ENCODE assay signal across 35 cellular contexts in genomic region chr19:40492274-40492673, GRCh38.
"Had no signal": no experiment of that assay in that cellular context is flagged by ENCODE, and none has a peak within 500 bp of the region (broad histone marks: within the 10 kb centered on the region; RNA-seq: fewer than 3 reads in every experiment).

No MANE protein-coding gene starts in this region.

- H3K4me3 Mint-ChIP-seq: activated B cell treated with CpG ODN at 0.5 μM for 24 hours; activated CD4-positive, alpha-beta memory T cell treated with anti-CD3 and anti-CD28 coated beads, Interleukin-2, amount 10 ng/mL, durations not matched to agents 7 days and 5 days; activated CD4-positive, alpha-beta T cell treated with anti-CD3 and anti-CD28 coated beads for 36 hours; activated CD4-positive, alpha-beta T cell treated with anti-CD3 and anti-CD28 coated beads, Interleukin-2, amount 10 ng/mL, durations not matched to agents 7 days and 5 days; activated CD8-positive, alpha-beta memory T cell treated with anti-CD3 and anti-CD28 coated beads, Interleukin-2, amount 10 ng/mL, durations not matched to agents 7 days and 5 days; activated CD8-positive, alpha-beta T cell treated with anti-CD3 and anti-CD28 coated beads, Interleukin-2, amount 10 ng/mL, durations not matched to agents 7 days and 5 days; activated naive CD4-positive, alpha-beta T cell treated with anti-CD3 and anti-CD28 coated beads, Interleukin-2, amount 10 ng/mL, durations not matched to agents 7 days and 5 days; activated naive CD8-positive, alpha-beta T cell treated with anti-CD3 and anti-CD28 coated beads for 36 hours; activated T-cell treated with anti-CD3 and anti-CD28 coated beads, Interleukin-2, amount 50 U/mL, for 24 hours; T-helper 1 cell treated with Interleukin-12 subunit alpha and Interleukin-12 subunit beta and Interleukin-4 antibody, amounts not matched to agents 30 μg/mL and 1 μg/mL, for 36 hours; T-helper 2 cell treated with Interferon-gamma antibody and Interleukin-4, amounts not matched to agents 5 μg/mL and 100 μg/mL, for 36 hours had no signal

- H3K4me1 ChIP-seq: adrenal gland, breast epithelium had no signal

- H3K27ac ChIP-seq: adrenal gland, body of pancreas, brain microvascular endothelial cell, breast epithelium, VCaP had no signal

- H3K27me3 ChIP-seq: adrenal gland, breast epithelium had no signal

- H3K9me3 ChIP-seq: adrenal gland, body of pancreas had no signal

- ATAC-seq: activated CD4-positive, alpha-beta T cell treated with anti-CD3 and anti-CD28 coated beads for 36 hours; activated CD8-positive, alpha-beta memory T cell treated with anti-CD3 and anti-CD28 coated beads, Interleukin-2, amount 10 ng/mL, durations not matched to agents 7 days and 5 days; activated CD8-positive, alpha-beta T cell treated with anti-CD3 and anti-CD28 coated beads, Interleukin-2, amount 10 ng/mL, durations not matched to agents 7 days and 5 days; activated naive CD4-positive, alpha-beta T cell treated with anti-CD3 and anti-CD28 coated beads, Interleukin-2, amount 50 U/mL, for 72 hours; body of pancreas had no signal

- H3K36me3 ChIP-seq: adrenal gland, brain microvascular endothelial cell, breast epithelium had no signal

- H3K4me3 ChIP-seq: adrenal gland, body of pancreas, breast epithelium had no signal

- H3K4me1 Mint-ChIP-seq: activated CD4-positive, alpha-beta T cell treated with anti-CD3 and anti-CD28 coated beads for 36 hours had no signal

- H3K36me3 Mint-ChIP-seq: activated CD8-positive, alpha-beta memory T cell treated with anti-CD3 and anti-CD28 coated beads, Interleukin-2, amount 10 ng/mL, durations not matched to agents 7 days and 5 days; activated naive CD4-positive, alpha-beta T cell treated with anti-CD3 and anti-CD28 coated beads, Interleukin-2, amount 10 ng/mL, durations not matched to agents 7 days and 5 days; activated naive CD4-positive, alpha-beta T cell treated with anti-CD3 and anti-CD28 coated beads, Interleukin-2, amount 50 U/mL, for 72 hours; activated naive CD8-positive, alpha-beta T cell treated with anti-CD3 and anti-CD28 coated beads for 36 hours had no signal

- H3K27ac Mint-ChIP-seq: activated B cell treated with CpG ODN at 0.5 μM for 24 hours; activated CD4-positive, alpha-beta memory T cell treated with anti-CD3 and anti-CD28 coated beads, Interleukin-2, amount 10 ng/mL, durations not matched to agents 7 days and 5 days; activated CD4-positive, alpha-beta T cell treated with anti-CD3 and anti-CD28 coated beads for 36 hours; activated CD4-positive, alpha-beta T cell treated with anti-CD3 and anti-CD28 coated beads, Interleukin-2, amount 10 ng/mL, durations not matched to agents 7 days and 5 days; activated CD8-positive, alpha-beta memory T cell treated with anti-CD3 and anti-CD28 coated beads, Interleukin-2, amount 10 ng/mL, durations not matched to agents 7 days and 5 days; activated CD8-positive, alpha-beta T cell treated with anti-CD3 and anti-CD28 coated beads, Interleukin-2, amount 10 ng/mL, durations not matched to agents 7 days and 5 days; activated naive CD4-positive, alpha-beta T cell treated with anti-CD3 and anti-CD28 coated beads, Interleukin-2, amount 10 ng/mL, durations not matched to agents 7 days and 5 days; activated naive CD8-positive, alpha-beta T cell treated with anti-CD3 and anti-CD28 coated beads for 36 hours; activated T-cell treated with anti-CD3 and anti-CD28 coated beads, Interleukin-2, amount 50 U/mL, for 24 hours; activated T-helper 2 cell treated with anti-CD3 and anti-CD28 coated beads, Interferon-gamma antibody, Interleukin-2, Interleukin-4, amounts not matched to agents 10 μg/mL and 5 μg/mL and 100 μg/mL, durations not matched to agents 14 hours and 24 hours and 36 hours; T-helper 1 cell treated with Interleukin-12 subunit alpha and Interleukin-12 subunit beta and Interleukin-4 antibody, amounts not matched to agents 30 μg/mL and 1 μg/mL, for 36 hours; T-helper 2 cell treated with Interferon-gamma antibody and Interleukin-4, amounts not matched to agents 5 μg/mL and 100 μg/mL, for 36 hours had no signal

- FAIRE-seq: astrocyte, TTC549 had no signal

- DNase-seq: activated B cell treated with CpG ODN at 0.5 μM for 24 hours; activated CD4-positive, alpha-beta memory T cell treated with anti-CD3 and anti-CD28 coated beads, Interleukin-2, amount 10 ng/mL, durations not matched to agents 7 days and 5 days; activated CD4-positive, alpha-beta T cell treated with anti-CD3 and anti-CD28 coated beads for 1 hour; activated CD4-positive, alpha-beta T cell treated with anti-CD3 and anti-CD28 coated beads for 36 hours; activated CD4-positive, alpha-beta T cell treated with anti-CD3 and anti-CD28 coated beads for 48 hours; activated CD4-positive, alpha-beta T cell treated with anti-CD3 and anti-CD28 coated beads, Interleukin-2, amount 10 ng/mL, durations not matched to agents 7 days and 5 days; activated CD4-positive, alpha-beta T cell treated with anti-CD3 and anti-CD28 coated beads, Interleukin-2, amount 50 U/mL, for 48 hours; activated CD8-positive, alpha-beta memory T cell treated with anti-CD3 and anti-CD28 coated beads for 24 hours; activated CD8-positive, alpha-beta memory T cell treated with anti-CD3 and anti-CD28 coated beads, Interleukin-2, amount 10 ng/mL, durations not matched to agents 7 days and 5 days; activated CD8-positive, alpha-beta memory T cell treated with anti-CD3 and anti-CD28 coated beads, Interleukin-2, amount 50 U/mL, for 48 hours; activated CD8-positive, alpha-beta T cell treated with anti-CD3 and anti-CD28 coated beads, Interleukin-2, amount 10 ng/mL, durations not matched to agents 7 days and 5 days; activated effector memory CD4-positive, alpha-beta T cell treated with Interleukin-2 at 50 U/mL for 16 hours; activated gamma-delta T cell; activated naive CD4-positive, alpha-beta T cell treated with anti-CD3 and anti-CD28 coated beads, Interleukin-2, amount 10 ng/mL, durations not matched to agents 7 days and 5 days; activated naive CD4-positive, alpha-beta T cell treated with Interleukin-2 at 50 U/mL for 16 hours; activated naive CD8-positive, alpha-beta T cell treated with anti-CD3 and anti-CD28 coated beads for 36 hours; activated T-cell treated with anti-CD3 and anti-CD28 coated beads, Interleukin-2, amount 50 U/mL, for 24 hours; activated T-cell treated with anti-CD3 and anti-CD28 coated beads, Interleukin-2, amount 50 U/mL, for 48 hours; adrenal gland; amniotic stem cell; aorta; body of pancreas; brain microvascular endothelial cell; central memory CD4-positive, alpha-beta T cell; T-helper 1 cell; T-helper 2 cell; T-helper 9 cell had no signal

- H3K9me3 Mint-ChIP-seq: activated B cell treated with CpG ODN at 0.5 μM for 24 hours; activated CD4-positive, alpha-beta memory T cell treated with anti-CD3 and anti-CD28 coated beads, Interleukin-2, amount 10 ng/mL, durations not matched to agents 7 days and 5 days; activated CD4-positive, alpha-beta T cell treated with anti-CD3 and anti-CD28 coated beads, Interleukin-2, amount 10 ng/mL, durations not matched to agents 7 days and 5 days; activated naive CD4-positive, alpha-beta T cell treated with anti-CD3 and anti-CD28 coated beads, Interleukin-2, amount 10 ng/mL, durations not matched to agents 7 days and 5 days; activated naive CD4-positive, alpha-beta T cell treated with anti-CD3 and anti-CD28 coated beads, Interleukin-2, amount 50 U/mL, for 72 hours; activated naive CD8-positive, alpha-beta T cell treated with anti-CD3 and anti-CD28 coated beads for 36 hours; activated T-cell treated with anti-CD3 and anti-CD28 coated beads, Interleukin-2, amount 50 U/mL, for 24 hours; activated T-helper 2 cell treated with anti-CD3 and anti-CD28 coated beads, Interferon-gamma antibody, Interleukin-2, Interleukin-4, amounts not matched to agents 10 μg/mL and 5 μg/mL and 100 μg/mL, durations not matched to agents 14 hours and 24 hours and 36 hours; T-helper 1 cell treated with Interleukin-12 subunit alpha and Interleukin-12 subunit beta and Interleukin-4 antibody, amounts not matched to agents 30 μg/mL and 1 μg/mL, for 36 hours; T-helper 2 cell treated with Interferon-gamma antibody and Interleukin-4, amounts not matched to agents 5 μg/mL and 100 μg/mL, for 36 hours had no signal
